In genomic region chr6:110878751-110879539, GRCh38 we compare ENCODE assay signal across 8 cellular contexts. TPM values are rescaled to one million over a fixed set of nuclear protein-coding genes. Genes with fewer than 3 reads are reported as not detected.
DNase-seq lines count a peak whose midpoint lies in the region; ATAC-seq and TF ChIP-seq lines count a peak whose summit lies in the region.

No MANE protein-coding gene starts in this region.

- ATAC-seq in CD8-positive, alpha-beta T cell = no peak
- no peak for ATAC-seq in GM18861 (IDR thresholded peaks at IDR 0.05; ENCODE audit: unreplicated experiment)
- no peak for ATAC-seq in GM19035 (IDR thresholded peaks at IDR 0.05; ENCODE audit: unreplicated experiment)

- no peaks in the 10 kb centered on the region for H3K36me3 ChIP-seq in CD8-positive, alpha-beta T cell (ENCODE audit: insufficient read depth, low read length)
- peaks cover 0 to under 1% of the 10 kb centered on the region in 2 experiments; a peak in 1 of 3 replicates for H3K36me3 ChIP-seq in HEK293 (ENCODE audit: control insufficient read depth in 2 of 2, insufficient read depth in 1 of 2, low read length in 2 of 2)
- peaks cover 6% of the 10 kb centered on the region for H3K36me3 ChIP-seq in WERI-Rb-1
- H3K36me3 ChIP-seq in osteoblast (ENCODE audit: insufficient read depth, low read length) = no peaks in the 10 kb centered on the region

- POLR2A ChIA-PET in CD8-positive, alpha-beta T cell (lab: Charles Lee) = interaction anchor here (0.7 to 6.3 kb wide), 4 partner anchors 64 to 195 kb away, joined by 3 to 46 read pairs (median 14); partner anchors contain the start of genes CDK19 and RPF2
- POLR2A ChIA-PET in HEK293 (lab: Yijun Ruan, JAX) = interaction anchor here (0.8 to 6.7 kb wide), 5 partner anchors 18 to 103 kb away, joined by 3 to 339 read pairs (median 4); partner anchors contain the start of genes CDK19 and RPF2

- no peak overlapping the region for H3K27ac ChIP-seq in CD8-positive, alpha-beta T cell (ENCODE audit: low read depth, low read length)
- no peak overlapping the region for H3K27ac ChIP-seq in HEK293 (ENCODE audit: extremely low read depth, low read depth, low read length)
- no peak overlapping the region for H3K27ac ChIP-seq in WERI-Rb-1
- peak overlapping the region; percentile 44 for H3K27ac ChIP-seq in osteoblast (ENCODE audit: low read depth, low read length)

- H3K27me3 ChIP-seq in CD8-positive, alpha-beta T cell (ENCODE audit: insufficient read depth, low read length) = no peaks in the 10 kb centered on the region
- H3K27me3 ChIP-seq in WERI-Rb-1 (ENCODE audit: insufficient read depth, low read depth, severe bottlenecking) (no peaks in the 10 kb centered on the region), osteoblast (ENCODE audit: insufficient read depth, low read length) (no peaks in the 10 kb centered on the region)

- no peak for TF ChIP-seq POLR2A in erythroblast (IDR thresholded peaks at IDR 0.05; ENCODE audit: low read length)

- H3K9me3 Mint-ChIP-seq in CD8-positive, alpha-beta T cell = no peaks in the 10 kb centered on the region

- H3K79me2 ChIP-seq in osteoblast (ENCODE audit: insufficient read depth, low read length) = peaks cover 92% of the 10 kb centered on the region

- peak in 3 of 7 experiments; percentile 28 to 40 (median 36) for DNase-seq in CD8-positive, alpha-beta T cell
- peak; percentile 16 for DNase-seq in WERI-Rb-1
- DNase-seq in erythroblast (lab: John Stamatoyannopoulos, UW) = peak; percentile 67 to 76
- peak; percentile 74 for DNase-seq in osteoblast (ENCODE audit: insufficient read length, low spot score, missing footprints)
- no peak for DNase-seq in SKM-1 treated with dmso at 0.1 percent for 144 hours (lab: John Stamatoyannopoulos, UW; ENCODE audit: unreplicated experiment)

- H3K27me3 Mint-ChIP-seq in CD8-positive, alpha-beta T cell (ENCODE audit: low read depth) = no peaks in the 10 kb centered on the region

- H3K4me3 ChIP-seq in CD8-positive, alpha-beta T cell (ENCODE audit: low read depth, low read length) = peak overlapping the region; percentile 3
- H3K4me3 ChIP-seq in HEK293 (ENCODE audit: low read depth, low read length) (peak overlapping the region; percentile 15), WERI-Rb-1 (ENCODE audit: low read depth, low read length) (no peak overlapping the region), osteoblast (ENCODE audit: insufficient read depth, low read length) (peak overlapping the region; percentile 34)

- H3K4me1 ChIP-seq in CD8-positive, alpha-beta T cell (ENCODE audit: insufficient read depth, low read length) = peaks cover 65% of the 10 kb centered on the region
- H3K4me1 ChIP-seq in HEK293 (ENCODE audit: control insufficient read depth, insufficient read depth, low read length) (peaks cover 31% of the 10 kb centered on the region), osteoblast (ENCODE audit: insufficient read depth, low read length) (peaks cover 46% of the 10 kb centered on the region)

- peaks cover 74% of the 10 kb centered on the region for H3K4me1 Mint-ChIP-seq in CD8-positive, alpha-beta T cell (ENCODE audit: low read depth)

- peak overlapping the region; percentile 45 for H3K27ac Mint-ChIP-seq in CD8-positive, alpha-beta T cell

- CTCF ChIA-PET in CD8-positive, alpha-beta T cell (lab: Charles Lee) = interaction anchor here (0.7 to 5.0 kb wide), 18 partner anchors 9 to 350 kb away, joined by 3 to 52 read pairs (median 5); partner anchors contain the start of genes CDK19 and GTF3C6
- CTCF ChIA-PET in HEK293 (lab: Yijun Ruan, JAX) = interaction anchor here (0.7 to 4.4 kb wide), 15 partner anchors 9 to 351 kb away, joined by 3 to 40 read pairs (median 4); partner anchors contain the start of gene CDK19

- peaks cover 14% of the 10 kb centered on the region for H3K36me3 Mint-ChIP-seq in CD8-positive, alpha-beta T cell

- H4K20me1 ChIP-seq in osteoblast (ENCODE audit: insufficient read depth, low read length) = peaks cover 70% of the 10 kb centered on the region

- intact Hi-C loops in CD8-positive, alpha-beta T cell (cut with DNase I, micrococcal nuclease) = loop anchor here (1.0 to 10.0 kb wide), 9 partner anchors 197 to 1782 kb away; partner anchors contain the start of genes CD164 (in 1 of the 2), CDC40 (in 1 of the 2), CEP57L1 (in 1 of the 2) and PPIL6 (in 1 of the 2)

- peak; percentile 62 for TF ChIP-seq CTCF in CD8-positive, alpha-beta T cell (IDR thresholded peaks at IDR 0.05)
- TF ChIP-seq CTCF in HEK293 (tag by site-specific recombination; IDR thresholded peaks at IDR 0.05) = peak; percentile 58; the same call in 1 of the 2 replicates
- peak; percentile 49; the same call in 1 of the 2 replicates for TF ChIP-seq CTCF in WERI-Rb-1 (IDR thresholded peaks at IDR 0.05; ENCODE audit: low read depth, low read length)
- peak; percentile 60 for TF ChIP-seq CTCF in osteoblast (IDR thresholded peaks at IDR 0.05; ENCODE audit: extremely low read depth, low read depth, low read length)

- H3K4me3 Mint-ChIP-seq in CD8-positive, alpha-beta T cell = peak overlapping the region; percentile 99

- H2AFZ ChIP-seq in osteoblast (ENCODE audit: low read length) = no peak overlapping the region

- no peaks in the 10 kb centered on the region for H3K9me3 ChIP-seq in CD8-positive, alpha-beta T cell (ENCODE audit: low read length)
- H3K9me3 ChIP-seq in HEK293 (ENCODE audit: control insufficient read depth, insufficient read depth, low read depth, low read length) = no peaks in the 10 kb centered on the region
- H3K9me3 ChIP-seq in WERI-Rb-1 (ENCODE audit: severe bottlenecking) = no peaks in the 10 kb centered on the region
- H3K9me3 ChIP-seq in osteoblast (ENCODE audit: low read depth, low read length) = no peaks in the 10 kb centered on the region

- peak overlapping the region; percentile 93 for H3K4me2 ChIP-seq in osteoblast (ENCODE audit: insufficient read depth, low read length)

TF ChIP-seq in HEK293, 187 proteins besides CTCF, POLR2A, EP300 and RAD21 (continues in another document):
- TF ChIP-seq, protein P1, sequence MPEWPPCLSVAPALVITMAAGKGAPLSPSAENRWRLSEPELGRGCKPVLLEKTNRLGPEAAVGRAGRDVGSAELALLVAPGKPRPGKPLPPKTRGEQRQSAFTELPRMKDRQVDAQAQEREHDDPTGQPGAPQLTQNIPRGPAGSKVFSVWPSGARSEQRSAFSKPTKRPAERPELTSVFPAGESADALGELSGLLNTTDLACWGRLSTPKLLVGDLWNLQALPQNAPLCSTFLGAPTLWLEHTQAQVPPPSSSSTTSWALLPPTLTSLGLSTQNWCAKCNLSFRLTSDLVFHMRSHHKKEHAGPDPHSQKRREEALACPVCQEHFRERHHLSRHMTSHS (tag by site-specific recombination; IDR thresholded peaks at IDR 0.05) = no peak
- TF ChIP-seq ZBTB10 (tag by site-specific recombination; IDR thresholded peaks at IDR 0.05) (no peak), ZNF692 (tag by site-specific recombination; IDR thresholded peaks at IDR 0.05) (no peak), ZNF529 (tag by site-specific recombination; IDR thresholded peaks at IDR 0.05; ENCODE audit: insufficient replicate concordance) (no peak), MZF1 (tag by site-specific recombination; IDR thresholded peaks at IDR 0.05; ENCODE audit: borderline replicate concordance) (peak; percentile 95), ZNF658 (tag by site-specific recombination; IDR thresholded peaks at IDR 0.05) (no peak), ZNF23 (tag by site-specific recombination; IDR thresholded peaks at IDR 0.05; ENCODE audit: borderline replicate concordance) (no peak), WT1 (tag by site-specific recombination; IDR thresholded peaks at IDR 0.05) (no peak)
- TF ChIP-seq, protein P2, sequence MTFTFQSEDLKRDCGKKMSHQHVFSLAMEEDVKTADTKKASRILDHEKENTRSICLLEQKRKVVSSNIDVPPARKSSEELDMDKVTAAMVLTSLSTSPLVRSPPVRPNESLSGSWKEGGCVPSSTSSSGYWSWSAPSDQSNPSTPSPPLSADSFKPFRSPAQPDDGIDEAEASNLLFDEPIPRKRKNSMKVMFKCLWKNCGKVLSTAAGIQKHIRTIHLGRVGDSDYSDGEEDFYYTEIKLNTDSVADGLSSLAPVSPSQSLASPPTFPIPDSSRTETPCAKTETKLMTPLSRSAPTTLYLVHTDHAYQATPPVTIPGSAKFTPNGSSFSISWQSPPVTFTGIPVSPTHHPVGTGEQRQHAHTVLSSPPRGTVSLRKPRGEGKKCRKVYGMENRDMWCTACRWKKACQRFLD (tag by site-specific recombination; IDR thresholded peaks at IDR 0.05) = no peak

RNA-seq across cellular contexts. Expression of gene AMD1, which starts 4.4 kb away (rescaled TPM):
- 100 to 1,000 TPM; 161 to 167 TPM for total RNA-seq in CD8-positive, alpha-beta T cell
- total RNA-seq in osteoblast = 62.8 and 63.0 TPM in 2 replicates
